In the genomic region with DNA sequence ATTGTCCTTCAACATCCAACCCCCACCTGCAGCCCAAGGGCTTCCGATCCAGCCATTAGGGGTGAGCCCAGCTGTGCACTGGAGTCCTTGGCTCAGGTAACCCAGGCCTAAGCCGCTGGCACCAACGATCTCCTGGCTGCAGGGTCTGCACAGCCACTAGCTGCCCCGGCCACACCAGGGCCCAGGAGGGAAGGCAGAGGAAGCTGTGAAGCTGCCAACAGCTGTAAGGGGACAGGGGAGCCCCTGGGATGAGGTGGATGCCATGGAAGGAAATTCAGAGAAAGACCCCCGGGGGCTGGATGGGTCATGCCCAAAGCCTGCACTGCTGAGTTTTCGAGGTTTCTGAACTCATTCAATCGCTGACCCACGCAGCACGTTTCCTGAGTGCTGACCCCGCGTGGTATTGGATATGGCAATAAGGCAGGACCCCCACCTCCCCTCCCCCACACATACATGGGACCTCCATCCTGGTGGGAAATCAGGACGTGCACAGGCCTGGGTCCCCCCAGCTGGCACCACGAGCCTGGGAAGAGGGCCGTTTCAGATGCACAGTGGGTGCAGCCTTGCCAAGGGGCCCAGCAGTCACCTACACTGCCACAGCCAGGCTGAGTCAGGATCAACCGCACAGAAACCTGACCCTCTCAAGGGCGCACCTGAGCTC, we compare ENCODE assay signal across 19 cellular contexts.
"Had no signal": no experiment of that assay in that cellular context is flagged by ENCODE, and none has a peak within 500 bp of the region (broad histone marks: within the 10 kb centered on the region; RNA-seq: fewer than 3 reads in every experiment).

No MANE protein-coding gene starts in this region.

- ATAC-seq: activated naive CD4-positive, alpha-beta T cell treated with anti-CD3 and anti-CD28 coated beads, Interleukin-2, amount 50 U/mL, for 72 hours; activated T-cell treated with anti-CD3 and anti-CD28 coated beads, Interleukin-2, amount 50 U/mL, for 72 hours; gastroesophageal sphincter; naive thymus-derived CD4-positive, alpha-beta T cell; pancreas had no signal

- H3K27ac ChIP-seq: adrenal gland, heart right ventricle, neutrophil, pancreas, right lobe of liver, vagina had no signal

- H3K36me3 ChIP-seq: adrenal gland, esophagus muscularis mucosa, neutrophil, pancreas, right lobe of liver, vagina had no signal

- H3K27me3 ChIP-seq: adrenal gland, esophagus muscularis mucosa, gastroesophageal sphincter, heart right ventricle, pancreas, right lobe of liver, tibial nerve, vagina had no signal

- DNase-seq: activated CD4-positive, alpha-beta T cell treated with anti-CD3 and anti-CD28 coated beads for 1 hour; activated CD8-positive, alpha-beta memory T cell treated with anti-CD3 and anti-CD28 coated beads for 24 hours; activated gamma-delta T cell treated with Interleukin-2 at 50 U/mL for 16 hours; activated T-cell treated with anti-CD3 and anti-CD28 coated beads, Interleukin-2, amount 50 U/mL, for 72 hours; dermis blood vessel endothelial cell; effector memory CD4-positive, alpha-beta T cell; heart right ventricle; immature natural killer cell; naive thymus-derived CD4-positive, alpha-beta T cell; right lobe of liver; T-helper 2 cell had no signal

- H3K4me3 ChIP-seq: adrenal gland, esophagus muscularis mucosa, gastroesophageal sphincter, heart right ventricle, pancreas, right lobe of liver, tibial nerve, vagina had no signal

- H3K4me1 ChIP-seq: adrenal gland had no signal

- H3K9me3 ChIP-seq: adrenal gland, esophagus muscularis mucosa, gastroesophageal sphincter, heart right ventricle, neutrophil, pancreas, right lobe of liver, tibial nerve, vagina had no signal
